ENCODE assay signal across 8 cellular contexts in the genomic region with DNA sequence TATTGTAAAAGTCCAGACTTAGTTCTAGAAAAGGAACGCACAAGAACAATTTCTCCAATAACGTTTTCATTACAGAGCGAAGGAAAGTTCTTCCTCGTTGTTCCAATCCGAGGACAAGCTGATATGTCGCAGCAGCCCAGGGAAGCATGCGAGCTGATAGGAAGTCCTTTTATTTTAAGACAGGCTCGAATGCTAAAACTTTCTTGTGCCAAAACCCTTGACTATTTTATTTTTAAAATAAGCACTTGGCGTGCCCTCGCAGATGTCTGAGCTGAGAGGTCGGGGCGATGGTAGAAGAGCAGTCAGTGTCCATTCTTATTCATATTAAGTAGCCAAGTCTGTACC. TPM values are rescaled to one million over a fixed set of nuclear protein-coding genes. Genes with fewer than 3 reads are reported as not detected.
DNase-seq lines count a peak whose midpoint lies in the region; ATAC-seq, FAIRE-seq and TF ChIP-seq lines count a peak whose summit lies in the region.

No MANE protein-coding gene starts in this region.

- TF ChIP-seq CTCF in bronchial epithelial cell (IDR thresholded peaks at IDR 0.05; ENCODE audit: insufficient read depth, low read length, severe bottlenecking): no peak
- no peak for TF ChIP-seq CTCF in lower lobe of right lung (IDR thresholded peaks at IDR 0.05)
- no peak for TF ChIP-seq CTCF in upper lobe of right lung (IDR thresholded peaks at IDR 0.05)

- H3K27me3 ChIP-seq in bronchial epithelial cell (ENCODE audit: control insufficient read depth, insufficient read depth, low read length) (no peaks in the 10 kb centered on the region), lower lobe of right lung (ENCODE audit: low read depth) (no peaks in the 10 kb centered on the region), upper lobe of right lung (no peaks in the 10 kb centered on the region)

- peaks cover 47% of the 10 kb centered on the region for H3K27me3 Mint-ChIP-seq in activated naive CD4-positive, alpha-beta T cell treated with anti-CD3 and anti-CD28 coated beads for 36 hours (ENCODE audit: low read depth)
- peaks cover 33 to 57% of the 10 kb centered on the region in 2 donors for H3K27me3 Mint-ChIP-seq in effector memory CD8-positive, alpha-beta T cell

- H3K4me3 ChIP-seq in bronchial epithelial cell (ENCODE audit: low read depth, low read length) (peak overlapping the region; percentile 67), lower lobe of right lung (peak overlapping the region; percentile 89), upper lobe of right lung (peak overlapping the region; percentile 78)

- peaks cover 10% of the 10 kb centered on the region for H3K4me1 Mint-ChIP-seq in activated naive CD4-positive, alpha-beta T cell treated with anti-CD3 and anti-CD28 coated beads for 36 hours (ENCODE audit: low read depth)
- no peaks in the 10 kb centered on the region for H3K4me1 Mint-ChIP-seq in effector memory CD8-positive, alpha-beta T cell (ENCODE audit: low read depth in 2 of 2)

- DNase-seq in activated naive CD4-positive, alpha-beta T cell treated with anti-CD3 and anti-CD28 coated beads for 36 hours: no peak
- no peak for DNase-seq in activated naive CD4-positive, alpha-beta T cell treated with anti-CD3 and anti-CD28 coated beads, Interleukin-2, amount 50 U/mL, for 16 hours
- DNase-seq in bronchial epithelial cell (ENCODE audit: low read depth) (no peak), lower lobe of right lung (no peak), upper lobe of right lung (no peak)
- DNase-seq in effector memory CD8-positive, alpha-beta T cell: no peak

- peaks cover 26% of the 10 kb centered on the region for H3K4me1 ChIP-seq in lower lobe of right lung
- H3K4me1 ChIP-seq in upper lobe of right lung: no peaks in the 10 kb centered on the region

- H3K27ac ChIP-seq in lower lobe of right lung: peak overlapping the region; percentile 85
- H3K27ac ChIP-seq in upper lobe of right lung: peak overlapping the region; percentile 62

- H3K36me3 Mint-ChIP-seq in activated naive CD4-positive, alpha-beta T cell treated with anti-CD3 and anti-CD28 coated beads for 36 hours (ENCODE audit: low read depth): no peaks in the 10 kb centered on the region
- H3K36me3 Mint-ChIP-seq in effector memory CD8-positive, alpha-beta T cell (ENCODE audit: insufficient read depth): no peaks in the 10 kb centered on the region

- no peak overlapping the region for H3K27ac Mint-ChIP-seq in activated naive CD4-positive, alpha-beta T cell treated with anti-CD3 and anti-CD28 coated beads for 36 hours
- H3K27ac Mint-ChIP-seq in effector memory CD8-positive, alpha-beta T cell: no peak overlapping the region

- H3K9me3 Mint-ChIP-seq in activated naive CD4-positive, alpha-beta T cell treated with anti-CD3 and anti-CD28 coated beads for 36 hours: no peaks in the 10 kb centered on the region
- H3K9me3 Mint-ChIP-seq in effector memory CD8-positive, alpha-beta T cell: peaks cover 0 to 7% of the 10 kb centered on the region in 2 donors

- CTCF ChIA-PET in activated naive CD4-positive, alpha-beta T cell treated with anti-CD3 and anti-CD28 coated beads for 36 hours (lab: Charles Lee): interaction anchor here (0.6 kb wide), 1 partner anchor 79 kb away, joined by 3 read pairs; no protein-coding TSS in a partner anchor

- H3K36me3 ChIP-seq in bronchial epithelial cell (ENCODE audit: control insufficient read depth, insufficient read depth, low read length) (no peaks in the 10 kb centered on the region), lower lobe of right lung (no peaks in the 10 kb centered on the region), upper lobe of right lung (no peaks in the 10 kb centered on the region)

- intact Hi-C loops in activated naive CD4-positive, alpha-beta T cell treated with anti-CD3 and anti-CD28 coated beads for 36 hours (cut with micrococcal nuclease): no loop called here
- intact Hi-C loops in lower lobe of right lung (cut with DNase I) (no loop called here), upper lobe of right lung (cut with DNase I) (no loop called here)

- no peak for FAIRE-seq in bronchial epithelial cell (lab: Jason Lieb, UNC)

- H3K9me3 ChIP-seq in lower lobe of right lung (no peaks in the 10 kb centered on the region), upper lobe of right lung (no peaks in the 10 kb centered on the region)

- peak overlapping the region; percentile 63 for H3K4me3 Mint-ChIP-seq in activated naive CD4-positive, alpha-beta T cell treated with anti-CD3 and anti-CD28 coated beads for 36 hours
- H3K4me3 Mint-ChIP-seq in effector memory CD8-positive, alpha-beta T cell: peak overlapping the region in 1 of 2 donors; percentile 33

- ATAC-seq in lower lobe of right lung (no peak), upper lobe of right lung (no peak), HG03045 (IDR thresholded peaks at IDR 0.05; ENCODE audit: unreplicated experiment) (no peak), GM21423 (IDR thresholded peaks at IDR 0.05; ENCODE audit: unreplicated experiment) (no peak)
- ATAC-seq in effector memory CD8-positive, alpha-beta T cell (replicated peaks): no peak

RNA-seq across cellular contexts. Expression of gene MITF, which starts 0.4 kb away (rescaled TPM):
- not detected for total RNA-seq in activated naive CD4-positive, alpha-beta T cell treated with anti-CD3 and anti-CD28 coated beads for 36 hours
- total RNA-seq in bronchial epithelial cell (1.6 and 2.3 TPM in 2 replicates), lower lobe of right lung (45.1 TPM), upper lobe of right lung (29.5 TPM)
